In genomic region chr4:108106186-108106585, GRCh38 we compare ENCODE assay signal across 14 cellular contexts.
"Had no signal": no experiment of that assay in that cellular context is flagged by ENCODE, and none has a peak within 500 bp of the region (broad histone marks: within the 10 kb centered on the region; RNA-seq: fewer than 3 reads in every experiment).

No MANE protein-coding gene starts in this region.

- H3K36me3 Mint-ChIP-seq: natural killer cell treated with Interleukin-12 subunit alpha and Interleukin-12 subunit beta and Interleukin-15 and Interleukin-18, amount 100 ng/mL, for 72 hours had no signal

- DNase-seq: caudate nucleus; colonic mucosa; foreskin keratinocyte; head of caudate nucleus; mammary epithelial cell; Right ventricle myocardium superior; SK-N-SH; spleen; stimulated activated CD4-positive, alpha-beta T cell treated with anti-CD3 and anti-CD28 coated beads, Interleukin-2, amount 100 ng/mL, for 24 hours; stimulated activated naive CD4-positive, alpha-beta T cell; testis had no signal

- H3K9me3 Mint-ChIP-seq: natural killer cell treated with Interleukin-12 subunit alpha and Interleukin-12 subunit beta and Interleukin-15 and Interleukin-18, amount 100 ng/mL, for 72 hours had no signal

- ATAC-seq: activated CD4-positive, CD25-positive, alpha-beta regulatory T cell treated with anti-CD3 and anti-CD28 coated beads, Interleukin-2, amount 50 U/mL, for 24 hours; foreskin keratinocyte; natural killer cell treated with Interleukin-12 subunit alpha and Interleukin-12 subunit beta and Interleukin-15 and Interleukin-18, amount 100 ng/mL, for 72 hours; sciatic nerve had no signal

- H3K4me3 Mint-ChIP-seq: natural killer cell treated with Interleukin-12 subunit alpha and Interleukin-12 subunit beta and Interleukin-15 and Interleukin-18, amount 100 ng/mL, for 72 hours had no signal

- H3K27ac Mint-ChIP-seq: natural killer cell treated with Interleukin-12 subunit alpha and Interleukin-12 subunit beta and Interleukin-15 and Interleukin-18, amount 100 ng/mL, for 72 hours had no signal
